ENCODE assay signal across 1 cellular context in genomic region chr11:106160494-106160893, GRCh38.
TF ChIP-seq lines count a peak whose summit lies in the region.

No MANE protein-coding gene starts in this region.

TF ChIP-seq in HepG2, 621 proteins besides CTCF, POLR2A, EP300 and RAD21 (continued from another document):
- TF ChIP-seq ZZZ3 (CRISPR knock-in tag; IDR thresholded peaks at IDR 0.05; ENCODE audit: borderline replicate concordance), result no peak
- no peak for TF ChIP-seq PAF1 (CRISPR knock-in tag; IDR thresholded peaks at IDR 0.05)
